8 cellular contexts compared by ENCODE assay signal in genomic region chr9:2465921-2466460, GRCh38.
A peak's percentile ranks its signal among the peaks of the same experiment; 100 is the strongest.
DNase-seq lines count a peak whose midpoint lies in the region; ATAC-seq and TF ChIP-seq lines count a peak whose summit lies in the region.

No MANE protein-coding gene starts in this region.

- DNase-seq in Caco-2 (peak; percentile 39 to 65), GM19238 (ENCODE audit: insufficient read length, low spot score) (peak; percentile 19), NCI-H526 treated with DMSO at 0.1 percent for 48 hours (lab: John Stamatoyannopoulos, UW) (peak; percentile 94), mucosa of gallbladder (ENCODE audit: low spot score) (peak; percentile 32), EL (no peak), middle frontal gyrus (ENCODE audit: extremely low spot score, low spot score) (no peak)

- H3K4me3 ChIP-seq in Caco-2 (ENCODE audit: low read depth, low read length) (no peak overlapping the region), gastroesophageal sphincter (no peak overlapping the region)

- peak overlapping the region; percentile 26 for H3K4me3 Mint-ChIP-seq in Caco-2 (ENCODE audit: unreplicated experiment)

- BruUV-seq in Caco-2 (replicated peaks; lab: Mats Ljungman, UMichigan) = no TSS peak

- peaks cover 6% of the 10 kb centered on the region for H3K4me1 Mint-ChIP-seq in Caco-2 (ENCODE audit: low read depth, unreplicated experiment)

- H3K4me1 ChIP-seq in Caco-2 (peaks cover 14% of the 10 kb centered on the region), gastroesophageal sphincter (peaks cover 0 to 10% (median 0%) of the 10 kb centered on the region in 3 donors)

- peak overlapping the region; percentile 72 for H3K27ac Mint-ChIP-seq in Caco-2 (ENCODE audit: unreplicated experiment)

- H3K36me3 ChIP-seq in Caco-2 (ENCODE audit: control insufficient read depth, insufficient read depth, low read length) = no peaks in the 10 kb centered on the region
- no peaks in the 10 kb centered on the region for H3K36me3 ChIP-seq in gastroesophageal sphincter

- WGBS in gastroesophageal sphincter (ENCODE audit: low coverage in 1 of 2), 2 donors = 100% methylated on average over 1 of the region's 1 CpG; no CpG with 5 or more reads in 1 of the 2 donors

- no peak overlapping the region for H3K27ac ChIP-seq in gastroesophageal sphincter

- ATAC-seq in HG03064 (IDR thresholded peaks at IDR 0.05; ENCODE audit: low read depth, unreplicated experiment) (peak; percentile 99), gastroesophageal sphincter (no peak)

- intact Hi-C loops in Caco-2 (cut with micrococcal nuclease; ENCODE audit: unreplicated experiment) = loop anchor here (5.0 to 10.0 kb wide), 3 partner anchors 156 to 349 kb away; partner anchors contain the start of gene VLDLR

- H3K27me3 Mint-ChIP-seq in Caco-2 (ENCODE audit: insufficient read depth, unreplicated experiment) = no peaks in the 10 kb centered on the region

- CTCF ChIA-PET in Caco-2 (lab: Charles Lee) = interaction anchor here (0.7 kb wide), 1 partner anchor 145 kb away, joined by 4 read pairs; no protein-coding TSS in a partner anchor

- H3K36me3 Mint-ChIP-seq in Caco-2 (ENCODE audit: insufficient read depth, unreplicated experiment) = no peaks in the 10 kb centered on the region

- no peak for TF ChIP-seq EP300 in gastroesophageal sphincter (IDR thresholded peaks at IDR 0.05)

- TF ChIP-seq CTCF in Caco-2 (IDR thresholded peaks at IDR 0.05; ENCODE audit: insufficient read depth in 1 of 2, low read depth in 1 of 2, low read length in 1 of 2, severe bottlenecking in 1 of 2, unreplicated experiment in 1 of 2) = no peak
- no peak for TF ChIP-seq CTCF in gastroesophageal sphincter (IDR thresholded peaks at IDR 0.05)

- no peaks in the 10 kb centered on the region for H3K27me3 ChIP-seq in Caco-2 (replicated peaks; ENCODE audit: control insufficient read depth, insufficient read depth, low read length)
- no peaks in the 10 kb centered on the region for H3K27me3 ChIP-seq in gastroesophageal sphincter

- H3K9me3 Mint-ChIP-seq in Caco-2 (ENCODE audit: unreplicated experiment) = peaks cover 9% of the 10 kb centered on the region

- TF ChIP-seq POLR2A in gastroesophageal sphincter (IDR thresholded peaks at IDR 0.05) = no peak

- H3K9me3 ChIP-seq in Caco-2 (no peaks in the 10 kb centered on the region), gastroesophageal sphincter (no peaks in the 10 kb centered on the region)

- POLR2A ChIA-PET in Caco-2 (lab: Charles Lee) = no interaction called here

Comparison
In these comparisons a context has a peak if more than half of its experiments do, and no peak if none do; other contexts are left out.
1. DNase-seq: peak in Caco-2 (2 of 2), GM19238 (single experiment), NCI-H526 treated with DMSO at 0.1 percent for 48 hours (single experiment) and mucosa of gallbladder (single experiment); none in EL (single experiment) and middle frontal gyrus (single experiment).